In genomic region chr15:83708328-83708727, GRCh38 we compare ENCODE assay signal across 10 cellular contexts. TPM values are rescaled to one million over a fixed set of nuclear protein-coding genes. Genes with fewer than 3 reads are reported as not detected.
"Had no signal": no experiment of that assay in that cellular context is flagged by ENCODE, and none has a peak within 500 bp of the region (broad histone marks: within the 10 kb centered on the region; RNA-seq: fewer than 3 reads in every experiment).

No MANE protein-coding gene starts in this region.

- DNase-seq: GM23248, GOT3, H7, HFFc6, IMR-90, KG1 had no signal

- H3K9ac ChIP-seq: GM23248 had no signal

- H3K27ac ChIP-seq: GM23248 had no signal

- H3K4me1 ChIP-seq: HAP-1 had no signal

- H3K36me3 ChIP-seq: HAP-1 had no signal

- H3K4me3 ChIP-seq: GM23248, HAP-1, K562 had no signal

- ATAC-seq: HCT116, K562 had no signal

- H2AFZ ChIP-seq: GM23248 had no signal

- H3K9me3 ChIP-seq: HAP-1 had no signal

RNA-seq across cellular contexts. Expression of gene ADAMTSL3, which starts 54.4 kb away (rescaled TPM):
- total RNA-seq: GM23248, HFFc6, HT-29 had no signal
- polyA plus RNA-seq: GM23248 had no signal
